Comparison of ENCODE assay signal across 9 cellular contexts in the genomic region with DNA sequence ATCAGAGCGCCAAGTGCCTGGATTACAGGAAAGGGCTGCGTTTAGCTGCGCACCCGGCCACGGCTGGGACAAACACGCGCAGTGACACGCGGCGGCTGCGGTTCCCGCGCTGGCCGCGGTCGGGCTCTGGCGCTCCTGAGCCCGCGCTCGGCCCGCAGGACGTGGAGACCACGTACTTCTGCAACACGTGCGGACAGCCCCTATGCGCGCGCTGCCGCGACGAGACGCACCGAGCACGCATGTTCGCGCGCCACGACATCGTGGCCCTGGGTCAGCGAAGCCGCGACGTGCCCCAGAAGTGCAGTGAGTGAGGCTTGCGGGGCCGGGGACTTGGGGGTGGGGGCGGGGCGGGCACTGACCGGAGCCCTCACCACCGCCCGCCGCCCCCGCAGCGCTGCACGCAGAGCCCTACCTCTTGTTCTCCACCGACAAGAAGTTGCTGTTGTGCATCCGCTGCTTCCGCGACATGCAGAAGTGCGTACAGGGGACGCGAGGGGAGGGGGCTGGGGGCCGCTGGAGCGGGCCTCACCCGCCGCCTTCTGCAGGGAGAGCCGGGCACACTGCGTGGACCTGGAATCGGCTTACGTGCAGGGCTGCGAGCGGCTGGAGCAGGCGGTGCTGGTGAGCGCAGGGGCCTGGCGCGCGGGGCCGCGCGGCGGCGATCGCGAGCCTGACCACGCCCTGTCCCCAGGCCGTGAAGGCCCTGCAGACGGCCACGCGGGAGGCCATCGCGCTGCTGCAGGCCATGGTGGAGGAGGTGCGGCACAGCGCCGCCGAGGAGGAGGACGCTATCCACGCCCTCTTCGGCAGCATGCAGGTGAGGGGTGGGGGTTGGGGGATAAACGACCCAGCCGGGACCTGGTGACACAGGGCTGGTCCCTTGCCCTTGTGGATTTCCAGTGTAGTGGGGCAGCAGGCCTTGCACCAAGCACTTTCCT. TPM values are rescaled to one million over a fixed set of nuclear protein-coding genes. Genes with fewer than 3 reads are reported as not detected.
DNase-seq lines count a peak whose midpoint lies in the region; ATAC-seq, FAIRE-seq and TF ChIP-seq lines count a peak whose summit lies in the region.
"Had no signal": no experiment of that assay in that cellular context is flagged by ENCODE, and none has a peak within 500 bp of the region (broad histone marks: within the 10 kb centered on the region; RNA-seq: fewer than 3 reads in every experiment).

No MANE protein-coding gene starts in this region.

- intact Hi-C loops in body of pancreas (cut with DNase I) (no loop called here), kidney (cut with DNase I) (no loop called here)

- H3K9me3 ChIP-seq in body of pancreas = no peaks in the 10 kb centered on the region
- H3K9me3 ChIP-seq in kidney (ENCODE audit: control insufficient read depth in 1 of 2, low read length in 2 of 2) = no peaks in the 10 kb centered on the region

- peak overlapping the region; percentile 10 for H3K4me3 ChIP-seq in GM12875 (ENCODE audit: low read depth, low read length)
- no peak overlapping the region for H3K4me3 ChIP-seq in body of pancreas
- H3K4me3 ChIP-seq in kidney (ENCODE audit: low read length in 2 of 2) = no peak overlapping the region

- TF ChIP-seq CTCF in GM12875 (IDR thresholded peaks at IDR 0.05; ENCODE audit: borderline replicate concordance, insufficient read depth, low read depth, low read length) (peak; percentile 69), body of pancreas (IDR thresholded peaks at IDR 0.05) (peak; percentile 21 to 67 (median 50)), kidney (IDR thresholded peaks at IDR 0.05; ENCODE audit: borderline replicate concordance, extremely low read depth, insufficient read depth) (peak; percentile 27), omental fat pad (IDR thresholded peaks at IDR 0.05) (no peak)

- TF ChIP-seq POLR2A in body of pancreas (IDR thresholded peaks at IDR 0.05) = no peak

- DNase-seq in NCI-H82 (lab: John Stamatoyannopoulos, UW) (peak; percentile 88), body of pancreas (peak; percentile 51 to 68 (median 60)), kidney (peak; percentile 79), omental fat pad (ENCODE audit: low spot score) (no peak), NCI-H2107 treated with DMSO at 0.1 percent for 48 hours (lab: John Stamatoyannopoulos, UW; ENCODE audit: unreplicated experiment) (no peak), NCI-H345 treated with DMSO at 0.1 percent for 48 hours (lab: John Stamatoyannopoulos, UW; ENCODE audit: unreplicated experiment) (no peak)
- peak; percentile 37 for DNase-seq in stimulated activated naive CD8-positive, alpha-beta T cell treated with anti-CD3 and anti-CD28 coated beads, Interleukin-15, Interleukin-2, amounts not matched to agents 100 U/mL and 50 U/mL, for 24 hours

- H3K9ac ChIP-seq in kidney (ENCODE audit: low read length in 2 of 2) = no peak overlapping the region

- no peak overlapping the region for H3K27ac ChIP-seq in body of pancreas
- H3K27ac ChIP-seq in kidney (ENCODE audit: low read depth in 2 of 2, low read length in 2 of 2) = no peak overlapping the region

- H3K36me3 ChIP-seq in body of pancreas (replicated peaks in 1 of 2; ENCODE audit: insufficient read depth in 1 of 2, low read depth in 2 of 2) = no peaks in the 10 kb centered on the region
- H3K36me3 ChIP-seq in kidney (ENCODE audit: control insufficient read depth in 1 of 2, insufficient read depth in 2 of 2, low read length in 2 of 2) = no peaks in the 10 kb centered on the region

- H3K4me1 ChIP-seq in body of pancreas = peaks cover 49% of the 10 kb centered on the region
- peaks cover 0 to 7% of the 10 kb centered on the region in 2 donors for H3K4me1 ChIP-seq in kidney (ENCODE audit: control insufficient read depth in 1 of 2, insufficient read depth in 1 of 2, low read depth in 1 of 2, low read length in 2 of 2)

- ATAC-seq in body of pancreas (peak; percentile 44), omental fat pad (ENCODE audit: low FRiP score) (no peak)
- ATAC-seq in stimulated activated naive CD8-positive, alpha-beta T cell treated with anti-CD3 and anti-CD28 coated beads, Interleukin-15, Interleukin-2, amounts not matched to agents 100 U/mL and 50 U/mL, for 24 hours = peak; percentile 4

- H3K27me3 ChIP-seq in body of pancreas = no peaks in the 10 kb centered on the region

- 13 to 32% methylated on average over 14 to 97 of the region's 99 CpGs for WGBS in body of pancreas, 2 donors

- FAIRE-seq in kidney (lab: Jason Lieb, UNC) = no peak

RNA-seq across cellular contexts. Expression of gene RNF207, which starts 3.1 kb away (rescaled TPM):
- 10 to 100 TPM; 25.2 to 52.4 TPM for total RNA-seq in body of pancreas
- 43.6 TPM for total RNA-seq in kidney
- 7.7 TPM for polyA plus RNA-seq in kidney (ENCODE audit: insufficient read depth, low read depth, low replicate concordance)
- total RNA-seq in omental fat pad = 10 to 100 TPM in 2 of 4 donors, 1 to 10 TPM in 2; 5.2 to 48.2 (median 9.5) TPM

RNA-seq across cellular contexts. Expression of gene RPL22, which starts 9.6 kb away (rescaled TPM):
- total RNA-seq in body of pancreas = 100 to 1,000 TPM; 112 to 148 TPM
- 377 TPM for total RNA-seq in kidney
- 605 TPM for polyA plus RNA-seq in kidney (ENCODE audit: insufficient read depth, low read depth, low replicate concordance)
- 100 to 1,000 TPM; 164 to 205 (median 191) TPM for total RNA-seq in omental fat pad

RNA-seq across cellular contexts. Expression of gene ICMT, which starts 26.8 kb away (rescaled TPM):
- 10 to 100 TPM; 26.4 to 26.7 TPM for total RNA-seq in body of pancreas
- 73.0 TPM for total RNA-seq in kidney
- 43.4 TPM for polyA plus RNA-seq in kidney (ENCODE audit: insufficient read depth, low read depth, low replicate concordance)
- total RNA-seq in omental fat pad = 10 to 100 TPM; 47.7 to 70.2 (median 57.3) TPM

RNA-seq across cellular contexts. Expression of gene CHD5, which starts 28.9 kb away (rescaled TPM):
- total RNA-seq in body of pancreas (1 to 10 TPM in 1 of 2 donors, under 1 TPM in 1; under 0.01 to 2.1 TPM), kidney (0.85 TPM), omental fat pad (under 1 TPM in 3 of 4 donors, not detected in 1; 0.19 to 0.24 (median 0.19) TPM)
- 0.54 TPM for polyA plus RNA-seq in kidney (ENCODE audit: insufficient read depth, low read depth, low replicate concordance)

RNA-seq across cellular contexts. Expression of gene HES3, which starts 35.0 kb away (rescaled TPM):
- total RNA-seq in body of pancreas (not detected), kidney (not detected), omental fat pad (not detected)
- polyA plus RNA-seq in kidney (ENCODE audit: insufficient read depth, low read depth, low replicate concordance) = not detected
- total RNA-seq: T-helper 1 cell treated with Interleukin-12 subunit alpha and Interleukin-12 subunit beta and Interleukin-4 antibody, amounts not matched to agents 30 ng/mL and 1 ng/mL, for 36 hours had no signal

Comparison
In these comparisons a context has a peak if more than half of its experiments do, and no peak if none do; other contexts are left out.
1. CTCF ChIP-seq: peak in GM12875 (single experiment), body of pancreas (7 of 7) and kidney (single experiment); none in omental fat pad (0 of 3).
2. DNase-seq: peak in NCI-H82 (single experiment), body of pancreas (4 of 4), kidney (single experiment) and stimulated activated naive CD8-positive, alpha-beta T cell treated with anti-CD3 and anti-CD28 coated beads, Interleukin-15, Interleukin-2, amounts not matched to agents 100 U/mL and 50 U/mL, for 24 hours (single experiment); none in omental fat pad (single experiment), NCI-H2107 treated with DMSO at 0.1 percent for 48 hours (single experiment) and NCI-H345 treated with DMSO at 0.1 percent for 48 hours (single experiment).